Comparison of ENCODE assay signal across 35 cellular contexts in genomic region chr3:8929860-8930259, GRCh38. TPM values are rescaled to one million over a fixed set of nuclear protein-coding genes. Genes with fewer than 3 reads are reported as not detected.
DNase-seq lines count a peak whose midpoint lies in the region; ATAC-seq, FAIRE-seq and TF ChIP-seq lines count a peak whose summit lies in the region.
"Had no signal": no experiment of that assay in that cellular context is flagged by ENCODE, and none has a peak within 500 bp of the region (broad histone marks: within the 10 kb centered on the region; RNA-seq: fewer than 3 reads in every experiment).

No MANE protein-coding gene starts in this region.

- H2AFZ ChIP-seq in HepG2 (ENCODE audit: low read length) (no peak overlapping the region), K562 (ENCODE audit: low read depth, low read length) (no peak overlapping the region)

- H3K4me2 ChIP-seq in HepG2 (ENCODE audit: low read depth, low read length): no peak overlapping the region
- H3K4me2 ChIP-seq in A549: no peak overlapping the region
- no peak overlapping the region for H3K4me2 ChIP-seq in K562 (ENCODE audit: insufficient read depth, low read length)
- H3K4me2 ChIP-seq: BLaER1; BLaER1 treated with 17β-estradiol and CSF1 and Interleukin-3, amounts not matched to agents 10 nM and 100 nM had no signal

- in situ Hi-C loops in HepG2 (cut with HindIII; ENCODE audit: extremely low pct_ligation_motif_present, low pct_unique_long_range_greater_than_20kb): no loop called here
- in situ Hi-C loops in K562 (cut with MboI): no loop called here

- intact Hi-C loops in HepG2 (cut with micrococcal nuclease; ENCODE audit: unreplicated experiment) (loop anchor here (1.0 kb wide), 1 partner anchor 16 kb away; no protein-coding TSS in a partner anchor), right lobe of liver (cut with DNase I) (no loop called here), K562 (cut with micrococcal nuclease) (no loop called here)

- no peaks in the 10 kb centered on the region for H3K9me3 Mint-ChIP-seq in osteocyte (ENCODE audit: unreplicated experiment)
- H3K9me3 Mint-ChIP-seq: CD4-positive, alpha-beta memory T cell; CD4-positive, alpha-beta T cell; CD4-positive, CD25-positive, alpha-beta regulatory T cell; CD8-positive, alpha-beta memory T cell; CD8-positive, alpha-beta T cell had no signal

- no peaks in the 10 kb centered on the region for H3K4me1 ChIP-seq in HepG2 (ENCODE audit: insufficient read depth, low read length)
- no peaks in the 10 kb centered on the region for H3K4me1 ChIP-seq in right lobe of liver
- 0 out of 3 replicates have a peak, but pooled peaks cover 6% of the 10 kb centered on the region for H3K4me1 ChIP-seq in A549
- H3K4me1 ChIP-seq in K562 (replicated peaks in 1 of 2; ENCODE audit: control insufficient read depth in 2 of 2, insufficient read depth in 2 of 2, low read length in 2 of 2): no peaks in the 10 kb centered on the region
- H3K4me1 ChIP-seq: BE2C; BLaER1; BLaER1 treated with 17β-estradiol and CSF1 and Interleukin-3, amounts not matched to agents 10 nM and 100 nM; Caco-2 had no signal

- H3K4me3 ChIP-seq in HepG2 (replicated peaks in 1 of 3; ENCODE audit: insufficient read depth in 1 of 3, low read depth in 2 of 3, low read length in 3 of 3): no peak overlapping the region
- no peak overlapping the region for H3K4me3 ChIP-seq in right lobe of liver
- H3K4me3 ChIP-seq in A549: no peak overlapping the region
- no peak overlapping the region for H3K4me3 ChIP-seq in K562
- H3K4me3 ChIP-seq: BLaER1; BLaER1 treated with 17β-estradiol and CSF1 and Interleukin-3, amounts not matched to agents 10 nM and 100 nM had no signal

- H3K9me1 ChIP-seq in K562 (ENCODE audit: control insufficient read depth, insufficient read depth, low read length): no peaks in the 10 kb centered on the region

- no peak for TF ChIP-seq RAD21 in HepG2 (CRISPR knock-in tag; IDR thresholded peaks at IDR 0.05)
- no peak for TF ChIP-seq RAD21 in A549 (conservative IDR thresholded peaks at IDR 0.05 in 1 of 2, IDR thresholded peaks at IDR 0.05 in 1 of 2)
- TF ChIP-seq RAD21 in K562 (CRISPR knock-in tag; conservative IDR thresholded peaks at IDR 0.05 in 1 of 2, IDR thresholded peaks at IDR 0.05 in 1 of 2): no peak

- H3K27ac ChIP-seq in HepG2 (ENCODE audit: extremely low read length, insufficient read depth, low read length) (no peak overlapping the region), right lobe of liver (no peak overlapping the region), A549 (no peak overlapping the region), K562 (ENCODE audit: extremely low read depth, low read depth, low read length) (no peak overlapping the region)
- H3K27ac ChIP-seq: 22Rv1; BLaER1; BLaER1 treated with 17β-estradiol and CSF1 and Interleukin-3, amounts not matched to agents 10 nM and 100 nM; C4-2B had no signal

- peaks cover 12% of the 10 kb centered on the region for H3K36me3 Mint-ChIP-seq in osteocyte (ENCODE audit: unreplicated experiment)

- TF ChIP-seq CTCF in HepG2 (CRISPR knock-in tag; IDR thresholded peaks at IDR 0.05) (no peak), right lobe of liver (IDR thresholded peaks at IDR 0.05) (no peak), A549 (IDR thresholded peaks at IDR 0.05) (no peak), K562 (IDR thresholded peaks at IDR 0.05 in 2 of 3, conservative IDR thresholded peaks at IDR 0.05 in 1 of 3; ENCODE audit: insufficient read depth in 2 of 3, low read depth in 1 of 3, low read length in 3 of 3) (no peak), osteocyte (IDR thresholded peaks at IDR 0.05) (no peak)

- no peak for TF ChIP-seq POLR2A in HepG2 (IDR thresholded peaks at IDR 0.05; ENCODE audit: insufficient read depth in 1 of 2, low read depth in 2 of 2, low read length in 2 of 2)
- no peak for TF ChIP-seq POLR2A in right lobe of liver (IDR thresholded peaks at IDR 0.05)
- TF ChIP-seq POLR2A in A549 (IDR thresholded peaks at IDR 0.05; ENCODE audit: low read length): no peak
- no peak for TF ChIP-seq POLR2A in K562 (conservative IDR thresholded peaks at IDR 0.05)

- CTCF ChIA-PET in HepG2 (lab: Yijun Ruan, JAX; ENCODE audit: low intra/inter-chr PET ratio, low total read pairs): no interaction called here
- CTCF ChIA-PET in A549 (lab: Yijun Ruan, JAX): interaction anchor here (2.9 kb wide), 1 partner anchor 161 kb away, joined by 12 read pairs; the partner anchor contains the start of gene OXTR
- CTCF ChIA-PET in K562 (lab: Yijun Ruan, JAX; ENCODE audit: low intra/inter-chr PET ratio): no interaction called here

- H3K9me3 ChIP-seq in HepG2 (ENCODE audit: low read length): no peaks in the 10 kb centered on the region
- no peaks in the 10 kb centered on the region for H3K9me3 ChIP-seq in right lobe of liver
- H3K9me3 ChIP-seq in A549: no peaks in the 10 kb centered on the region
- no peaks in the 10 kb centered on the region for H3K9me3 ChIP-seq in K562 (replicated peaks; ENCODE audit: control insufficient read depth, insufficient read depth, low read depth, low read length)
- H3K9me3 ChIP-seq: BE2C, Caco-2 had no signal

- FAIRE-seq in HepG2 (lab: Jason Lieb, UNC) (no peak), A204.1 (lab: Jason Lieb, UNC) (peak; percentile 46), A549 (lab: Jason Lieb, UNC) (no peak), K562 (lab: Jason Lieb, UNC) (no peak)
- FAIRE-seq: D721Med had no signal

- no peak for TF ChIP-seq EP300 in HepG2 (IDR thresholded peaks at IDR 0.05; ENCODE audit: low read depth in 2 of 2, low read length in 2 of 2)
- no peak for TF ChIP-seq EP300 in HepG2 (CRISPR knock-in tag; IDR thresholded peaks at IDR 0.05; ENCODE audit: borderline replicate concordance)
- TF ChIP-seq EP300 in A549 (IDR thresholded peaks at IDR 0.05): no peak
- no peak for TF ChIP-seq EP300 in K562 (IDR thresholded peaks at IDR 0.05; ENCODE audit: low read length)

- ATAC-seq in HepG2 (no peak), right lobe of liver (no peak), A549 (no peak), K562 (no peak), HG03442 (IDR thresholded peaks at IDR 0.05; ENCODE audit: unreplicated experiment) (no peak)
- ATAC-seq: CD8-positive, alpha-beta T cell had no signal

- H3K4me1 Mint-ChIP-seq in osteocyte (ENCODE audit: unreplicated experiment): peaks cover 24% of the 10 kb centered on the region
- H3K4me1 Mint-ChIP-seq: B cell; CD14-positive monocyte; CD8-positive, alpha-beta memory T cell had no signal

- no peak for DNase-seq in HepG2 (ENCODE audit: low spot score)
- no peak for DNase-seq in right lobe of liver
- DNase-seq in A549 (ENCODE audit: low read depth in 1 of 2, low spot score in 1 of 2): no peak
- no peak for DNase-seq in K562 (ENCODE audit: extremely low read depth in 1 of 4, low spot score in 3 of 4)
- DNase-seq in activated CD4-positive, alpha-beta T cell treated with anti-CD3 and anti-CD28 coated beads for 48 hours: no peak
- DNase-seq in osteocyte (ENCODE audit: extremely low spot score, unreplicated experiment): no peak
- DNase-seq: 8988T; ACHN; AML-193; BE2C; C1 segment of cervical spinal cord; Caco-2; Calu3; CD4-positive, alpha-beta memory T cell; CD4-positive, alpha-beta T cell; CD4-positive, CD25-positive, alpha-beta regulatory T cell; CD8-positive, alpha-beta memory T cell; CD8-positive, alpha-beta T cell; COR-L47; DMS 273 treated with DMSO at 0.1 percent for 48 hours; DMS153; DMS53; DMS79; DMS79 treated with DMSO at 0.1 percent for 48 hours; DND-41; EL had no signal

- H3K27ac Mint-ChIP-seq in osteocyte (ENCODE audit: unreplicated experiment): no peak overlapping the region
- H3K27ac Mint-ChIP-seq: B cell; CD14-positive monocyte; CD4-positive, alpha-beta memory T cell; CD4-positive, alpha-beta T cell; CD4-positive, CD25-positive, alpha-beta regulatory T cell; CD8-positive, alpha-beta T cell had no signal

- peaks cover 0 to 4% of the 10 kb centered on the region in 2 experiments; a peak in 1 of 5 replicates for H3K36me3 ChIP-seq in HepG2 (replicated peaks in 1 of 2; ENCODE audit: control insufficient read depth in 1 of 2, insufficient read depth in 2 of 2, low read length in 2 of 2)
- no peaks in the 10 kb centered on the region for H3K36me3 ChIP-seq in right lobe of liver
- H3K36me3 ChIP-seq in K562 (ENCODE audit: control insufficient read depth, insufficient read depth, low read length): peaks cover 27% of the 10 kb centered on the region; the same call in 2 of the 3 replicates
- H3K36me3 ChIP-seq: BE2C had no signal

- POLR2A ChIA-PET in HepG2 (lab: Yijun Ruan, JAX) (no interaction called here), A549 (lab: Yijun Ruan, JAX) (no interaction called here), K562 (lab: Yijun Ruan, JAX) (no interaction called here)

- no peak overlapping the region for H3K4me3 Mint-ChIP-seq in osteocyte (ENCODE audit: unreplicated experiment)
- H3K4me3 Mint-ChIP-seq: B cell; CD14-positive monocyte; CD4-positive, alpha-beta memory T cell; CD4-positive, alpha-beta T cell; CD4-positive, CD25-positive, alpha-beta regulatory T cell; CD8-positive, alpha-beta memory T cell; CD8-positive, alpha-beta T cell had no signal

- H3K27me3 ChIP-seq in HepG2 (ENCODE audit: control insufficient read depth in 1 of 2, insufficient read depth in 2 of 2, low read length in 2 of 2) (no peaks in the 10 kb centered on the region), right lobe of liver (no peaks in the 10 kb centered on the region), K562 (ENCODE audit: control insufficient read depth in 2 of 2, insufficient read depth in 2 of 2, low read length in 2 of 2) (no peaks in the 10 kb centered on the region)
- H3K27me3 ChIP-seq: BE2C; BLaER1; BLaER1 treated with 17β-estradiol and CSF1 and Interleukin-3, amounts not matched to agents 10 nM and 100 nM had no signal

- WGBS in HepG2 (ENCODE audit: low lambda C conversion rate): 74% methylated on average over 4 of the region's 4 CpGs
- 96% methylated on average over 3 of the region's 4 CpGs for WGBS in right lobe of liver (ENCODE audit: insufficient coverage, low coverage, low lambda C conversion rate, missing lambda C conversion rate)
- WGBS in A549 (ENCODE audit: missing lambda C conversion rate): 72% methylated on average over 4 of the region's 4 CpGs
- WGBS in K562 (ENCODE audit: insufficient coverage, low coverage, missing lambda C conversion rate): 70% methylated on average over 4 of the region's 4 CpGs

- H4K20me1 ChIP-seq in HepG2 (ENCODE audit: insufficient read depth, low read length) (no peaks in the 10 kb centered on the region), K562 (replicated peaks; ENCODE audit: control insufficient read depth, insufficient read depth, low read length) (no peaks in the 10 kb centered on the region)
- H4K20me1 ChIP-seq: BLaER1 had no signal

- H3K27me3 Mint-ChIP-seq in osteocyte (ENCODE audit: unreplicated experiment): no peaks in the 10 kb centered on the region
- H3K27me3 Mint-ChIP-seq: B cell; CD4-positive, alpha-beta memory T cell; CD4-positive, alpha-beta T cell; CD4-positive, CD25-positive, alpha-beta regulatory T cell; CD8-positive, alpha-beta memory T cell had no signal

- no peak overlapping the region for H3K9ac ChIP-seq in HepG2 (ENCODE audit: insufficient read depth, low read depth, low read length)
- no peak overlapping the region for H3K9ac ChIP-seq in K562 (ENCODE audit: insufficient read depth in 1 of 2, low read depth in 2 of 2, low read length in 2 of 2)
- H3K9ac ChIP-seq: BLaER1; BLaER1 treated with 17β-estradiol and CSF1 and Interleukin-3, amounts not matched to agents 10 nM and 100 nM had no signal

- BruUV-seq in HepG2 (replicated peaks; lab: Mats Ljungman, UMichigan): no TSS peak
- BruUV-seq in K562 (replicated peaks; lab: Mats Ljungman, UMichigan): no TSS peak

- H3K79me2 ChIP-seq in HepG2 (ENCODE audit: insufficient read depth, low read length) (no peaks in the 10 kb centered on the region), K562 (ENCODE audit: control insufficient read depth, insufficient read depth, low read length) (no peaks in the 10 kb centered on the region; the same call in 2 of the 3 replicates)

RNA-seq across cellular contexts. Expression of gene RAD18, which starts 33.4 kb away (rescaled TPM):
- total RNA-seq in HepG2 (2016; rRNA removed; fragmentation: Illumina TruSeq; extraction: Trizol) (20.7 and 26.5 TPM in 2 replicates), right lobe of liver (1 to 10 TPM; 1.9 to 5.1 (median 4.3) TPM), K562 (2014; rRNA removed) (20.1 and 26.7 TPM in 2 replicates), K562 (2014; rRNA removed; fragmentation: Illumina TruSeq; extraction: Trizol) (43.4 and 47.6 TPM in 2 replicates), K562 (2015; rRNA removed; fragmentation: Illumina TruSeq; extraction: Trizol) (31.7 and 34.4 TPM in 2 replicates), K562 (2021) (49.4 and 55.9 TPM in 2 replicates), osteocyte (13.4 and 18.6 TPM in 2 replicates)
- 18.0 and 20.8 TPM in 2 replicates for total RNA-seq in HepG2 (2016; cell fraction: cytosol; rRNA removed; fragmentation: Illumina TruSeq; extraction: Trizol; ENCODE audit: low read depth)
- total RNA-seq in HepG2 (2016; cell fraction: insoluble cytoplasmic fraction; rRNA removed; fragmentation: Illumina TruSeq; extraction: Trizol): 18.8 and 31.8 TPM in 2 replicates
- 10.2 and 13.1 TPM in 2 replicates for total RNA-seq in HepG2 (2016; cell fraction: membrane; rRNA removed; fragmentation: Illumina TruSeq; extraction: Trizol)
- total RNA-seq in HepG2 (2016; cell fraction: nucleus; rRNA removed; fragmentation: Illumina TruSeq; extraction: Trizol): 40.2 and 44.1 TPM in 2 replicates
- polyA plus RNA-seq in HepG2 (2011; rRNA removed) (3.0 and 5.9 TPM in 2 replicates), A549 (2011; rRNA removed) (16.3 and 23.2 TPM in 2 replicates), A549 (2017; fragmentation: RNase III; extraction: RNeasy Plus Mini Kit Qiagen cat#74134 plus additional on column Dnase treatment) (11.6 to 12.9 TPM (median 11.8 TPM) in 3 replicates), K562 (2011; rRNA removed) (33.2 and 46.3 TPM in 2 replicates), K562 (2014; fragmentation: Illumina TruSeq; extraction: Trizol) (29.3 and 41.4 TPM in 2 replicates), K562 (2014; fragmentation: Nextera tagmentation; extraction: Ambion mirVana) (10 to 100 TPM; 19.2 to 23.2 TPM), K562 (2014; rRNA removed) (26.3 and 29.1 TPM in 2 replicates)
- 2.4 and 3.3 TPM in 2 replicates for polyA plus RNA-seq in HepG2 (2011; cell fraction: cytosol; rRNA removed)
- 6.9 and 7.4 TPM in 2 replicates for polyA plus RNA-seq in HepG2 (2011; cell fraction: nucleus; rRNA removed)
- 2.4 and 5.5 TPM in 2 replicates for polyA plus RNA-seq in HepG2 (2012)
- 1.1 and 1.3 TPM in 2 replicates for polyA plus RNA-seq in HepG2 (2016; cell fraction: cytosol; fragmentation: Illumina TruSeq; extraction: Trizol; ENCODE audit: low read depth)
- polyA plus RNA-seq in HepG2 (2016; cell fraction: insoluble cytoplasmic fraction; fragmentation: Illumina TruSeq; extraction: Trizol; ENCODE audit: low read depth): 18.1 and 20.3 TPM in 2 replicates
- 2.3 and 3.2 TPM in 2 replicates for polyA plus RNA-seq in HepG2 (2016; cell fraction: membrane; fragmentation: Illumina TruSeq; extraction: Trizol; ENCODE audit: low read depth)
- 17.9 and 19.5 TPM in 2 replicates for polyA plus RNA-seq in HepG2 (2016; cell fraction: nucleus; fragmentation: Illumina TruSeq; extraction: Trizol; ENCODE audit: insufficient read depth, low read depth)
- 4.5 and 16.4 TPM in 2 replicates for polyA minus RNA-seq in HepG2 (2011; rRNA and poly(A)+ RNA removed; ENCODE audit: low replicate concordance)
- polyA minus RNA-seq in HepG2 (2011; cell fraction: cytosol; rRNA and poly(A)+ RNA removed): 4.0 and 5.3 TPM in 2 replicates
- 18.5 and 34.0 TPM in 2 replicates for polyA minus RNA-seq in HepG2 (2011; cell fraction: nucleus; rRNA and poly(A)+ RNA removed)
- polyA plus RNA-seq in A549 (2012; cell fraction: cytosol; rRNA removed): 7.7 and 7.9 TPM in 2 replicates
- polyA plus RNA-seq in A549 (2012; cell fraction: nucleus; rRNA removed): 11.2 and 16.8 TPM in 2 replicates
- polyA minus RNA-seq in A549 (2011; rRNA and poly(A)+ RNA removed): 11.5 and 14.1 TPM in 2 replicates
- total RNA-seq in K562 (2011; cell fraction: chromatin; rRNA removed; ENCODE audit: low replicate concordance): 50.6 and 94.1 TPM in 2 replicates
- total RNA-seq in K562 (2011; cell fraction: nucleolus; rRNA removed): 25.5 and 27.8 TPM in 2 replicates
- 43.8 and 68.4 TPM in 2 replicates for total RNA-seq in K562 (2011; cell fraction: nucleoplasm; rRNA removed)
- polyA plus RNA-seq in K562 (2011; cell fraction: cytosol; rRNA removed): 30.6 and 34.2 TPM in 2 replicates
- polyA plus RNA-seq in K562 (2011; cell fraction: nucleus; rRNA removed): 42.3 and 48.7 TPM in 2 replicates
- 17.6 and 24.0 TPM in 2 replicates for polyA plus RNA-seq in K562 (2012)
- 52.2 and 61.5 TPM in 2 replicates for polyA minus RNA-seq in K562 (2011; rRNA and poly(A)+ RNA removed)
- 17.5 and 21.3 TPM in 2 replicates for polyA minus RNA-seq in K562 (2011; cell fraction: cytosol; rRNA and poly(A)+ RNA removed)
- 72.3 and 83.2 TPM in 2 replicates for polyA minus RNA-seq in K562 (2011; cell fraction: nucleus; rRNA and poly(A)+ RNA removed)

Comparison
In these comparisons a context has a peak if more than half of its experiments do, and no peak if none do; other contexts are left out.
1. Of the 241 proteins assayed by ChIP-seq in both HepG2 and K562: peak only in HepG2: none; only in K562: none; in both: MAFF; in neither: 239; mixed calls (peak in some experiments, not most) for 1.